Comparison of ENCODE assay signal across 28 cellular contexts in the genomic region with DNA sequence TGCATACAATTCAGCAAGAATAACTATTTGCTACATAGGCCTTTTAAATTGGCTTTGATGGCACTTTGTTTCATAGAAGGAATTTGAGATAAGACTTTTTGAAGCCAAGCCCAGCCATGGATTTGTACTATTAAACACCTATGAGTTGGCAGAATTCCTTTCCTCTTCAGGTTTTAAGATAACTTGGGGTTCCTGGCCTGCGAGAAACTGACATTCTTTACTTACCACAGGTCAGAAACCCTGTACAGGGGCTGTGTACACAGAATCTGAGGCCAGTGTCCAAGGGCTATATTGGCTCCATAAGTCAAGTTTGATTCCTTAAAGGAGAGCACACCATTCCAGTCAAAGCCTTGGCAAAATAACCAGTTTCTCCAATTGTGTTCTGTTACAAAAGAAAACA. TPM values are rescaled to one million over a fixed set of nuclear protein-coding genes. Genes with fewer than 3 reads are reported as not detected.
A peak's percentile ranks its signal among the peaks of the same experiment; 100 is the strongest.
DNase-seq lines count a peak whose midpoint lies in the region; ATAC-seq and TF ChIP-seq lines count a peak whose summit lies in the region.
"Had no signal": no experiment of that assay in that cellular context is flagged by ENCODE, and none has a peak within 500 bp of the region (broad histone marks: within the 10 kb centered on the region; RNA-seq: fewer than 3 reads in every experiment).

No MANE protein-coding gene starts in this region.

- H3K79me2 ChIP-seq in DOHH2 (ENCODE audit: control insufficient read depth, low read length) (no peaks in the 10 kb centered on the region), PC-3 (ENCODE audit: low read length) (no peaks in the 10 kb centered on the region)

- TF ChIP-seq CTCF in DOHH2 (IDR thresholded peaks at IDR 0.05; ENCODE audit: low read depth, low read length, poor library complexity, severe bottlenecking) (no peak), PC-3 (conservative IDR thresholded peaks at IDR 0.05; ENCODE audit: low read depth, low read length) (no peak), thyroid gland (IDR thresholded peaks at IDR 0.05) (no peak), GM10266 (IDR thresholded peaks at IDR 0.05; ENCODE audit: control insufficient read depth, insufficient read depth, low read depth, missing control alignments) (no peak)

- POLR2A ChIA-PET in PC-3 (lab: Charles Lee; ENCODE audit: unreplicated experiment) = no interaction called here

- H3K4me2 ChIP-seq in DOHH2 (ENCODE audit: low read length) (peak overlapping the region; percentile 60), PC-3 (ENCODE audit: low read length) (no peak overlapping the region)
- H3K4me2 ChIP-seq: A549, SK-N-SH had no signal

- no peak for ATAC-seq in PC-3
- ATAC-seq in left colon = peak; percentile 26
- ATAC-seq: A549, K562 had no signal

- H4K20me1 ChIP-seq in DOHH2 (ENCODE audit: control insufficient read depth, insufficient read depth, low read depth, low read length) (no peaks in the 10 kb centered on the region), PC-3 (ENCODE audit: low read length) (no peaks in the 10 kb centered on the region)

- H3K9me2 ChIP-seq in DOHH2 (replicated peaks; ENCODE audit: control insufficient read depth, low read length) (no peaks in the 10 kb centered on the region), PC-3 (replicated peaks; ENCODE audit: low read length) (no peaks in the 10 kb centered on the region)
- H3K9me2 ChIP-seq: SK-N-SH had no signal

- intact Hi-C loops in PC-3 (cut with micrococcal nuclease) (no loop called here), left colon (cut with DNase I, micrococcal nuclease) (no loop called here), thyroid gland (cut with DNase I) (no loop called here)

- no TSS peak for BruUV-seq in PC-3 (replicated peaks; lab: Mats Ljungman, UMichigan)

- H3F3A ChIP-seq in DOHH2 (ENCODE audit: control insufficient read depth, insufficient read depth) (peaks cover 7% of the 10 kb centered on the region; the same call in 1 of the 2 replicates), PC-3 (ENCODE audit: low read length, unreplicated experiment) (no peaks in the 10 kb centered on the region)

- WGBS in thyroid gland, 2 donors = 17 to 30% methylated on average over 1 of the region's 1 CpG

- peak overlapping the region; percentile 85 for H3K27ac ChIP-seq in DOHH2 (ENCODE audit: low read depth, low read length)
- no peak overlapping the region for H3K27ac ChIP-seq in PC-3 (ENCODE audit: low read length)
- no peak overlapping the region for H3K27ac ChIP-seq in thyroid gland
- H3K27ac ChIP-seq: A549 had no signal

- DNase-seq in PC-3 = peak; percentile 36
- no peak for DNase-seq in left colon
- peak; percentile 2 to 31 for DNase-seq in thyroid gland
- no peak for DNase-seq in GM10266 (ENCODE audit: extremely low spot score)
- no peak for DNase-seq in hypothalamus (lab: John Stamatoyannopoulos, UW)
- DNase-seq in NCI-H2081 (lab: John Stamatoyannopoulos, UW) = no peak
- DNase-seq: AML-193; C1 segment of cervical spinal cord; CD4-positive, alpha-beta memory T cell; COR-L47; DMS 273 treated with DMSO at 0.1 percent for 48 hours; DMS79 treated with DMSO at 0.1 percent for 48 hours; GOT3; HFFc6; Kasumi-1; MV-4-11; NCI-H1105; NCI-H1436 treated with DMSO at 0.1 percent for 48 hours; NCI-H1930; NCI-H510A; NCI-H69; SK-N-SH had no signal

- H3K4me1 ChIP-seq in DOHH2 (ENCODE audit: control insufficient read depth, low read length) = peaks cover 55% of the 10 kb centered on the region
- H3K4me1 ChIP-seq in PC-3 (ENCODE audit: insufficient read depth, low read length) = peaks cover 16% of the 10 kb centered on the region
- no peaks in the 10 kb centered on the region for H3K4me1 ChIP-seq in thyroid gland
- H3K4me1 ChIP-seq: A549, HAP-1 had no signal

- peaks cover 3% of the 10 kb centered on the region; the same call in 1 of the 2 replicates for H3K36me3 ChIP-seq in DOHH2 (ENCODE audit: control insufficient read depth, low read length)
- no peaks in the 10 kb centered on the region for H3K36me3 ChIP-seq in PC-3 (ENCODE audit: low read depth, low read length)
- H3K36me3 ChIP-seq in thyroid gland = no peaks in the 10 kb centered on the region
- H3K36me3 ChIP-seq: HAP-1 had no signal

- H3K27me3 ChIP-seq in DOHH2 (ENCODE audit: control insufficient read depth, low read length) (no peaks in the 10 kb centered on the region), PC-3 (ENCODE audit: low read length) (no peaks in the 10 kb centered on the region), thyroid gland (no peaks in the 10 kb centered on the region)

- H2AFZ ChIP-seq in PC-3 (ENCODE audit: low read length) = no peak overlapping the region

- no peak for TF ChIP-seq POLR2A in thyroid gland (IDR thresholded peaks at IDR 0.05)

- CTCF ChIA-PET in PC-3 (lab: Charles Lee) = no interaction called here

- no peak overlapping the region for H3K9ac ChIP-seq in PC-3 (ENCODE audit: low read length)
- H3K9ac ChIP-seq: SK-N-SH had no signal

- H3K9me3 ChIP-seq in DOHH2 (ENCODE audit: control insufficient read depth, insufficient read depth, low read length) (no peaks in the 10 kb centered on the region), PC-3 (ENCODE audit: low read length) (no peaks in the 10 kb centered on the region), thyroid gland (no peaks in the 10 kb centered on the region)
- H3K9me3 ChIP-seq: A549, HAP-1, SK-N-SH had no signal

- H3K4me3 ChIP-seq in DOHH2 (ENCODE audit: low read length) (peak overlapping the region; percentile 56), PC-3 (ENCODE audit: low read length) (no peak overlapping the region), thyroid gland (replicated peaks in 1 of 3) (no peak overlapping the region)
- H3K4me3 ChIP-seq: A549, HAP-1, K562 had no signal

RNA-seq across cellular contexts. Expression of a gene that starts 10.8 kb away (rescaled TPM):
- total RNA-seq in PC-3 (2014; rRNA removed) (not detected in 2 replicates), left colon (100 to 1,000 TPM in 1 of 2 donors, 10 to 100 TPM in 1; 20.5 to 130 TPM), thyroid gland (under 1 TPM in 1 of 4 donors, not detected in 3; 0.50 TPM)
- total RNA-seq: CD4-positive, alpha-beta memory T cell; HFFc6; MCF 10A; OCI-LY7 had no signal

Comparison
In these comparisons a context has a peak if more than half of its experiments do, and no peak if none do; other contexts are left out.
1. DNase-seq: peak in PC-3 (single experiment) and thyroid gland (2 of 2); none in left colon (0 of 2), GM10266 (single experiment), hypothalamus (0 of 51) and NCI-H2081 (0 of 2).
2. RNA of a gene that starts 10.8 kb away (total RNA-seq): 20.5 to 130 TPM in left colon; not detected in PC-3 and 0.50 TPM in thyroid gland; every median in the first group is over 10 times any median in the second.